In the genomic region with DNA sequence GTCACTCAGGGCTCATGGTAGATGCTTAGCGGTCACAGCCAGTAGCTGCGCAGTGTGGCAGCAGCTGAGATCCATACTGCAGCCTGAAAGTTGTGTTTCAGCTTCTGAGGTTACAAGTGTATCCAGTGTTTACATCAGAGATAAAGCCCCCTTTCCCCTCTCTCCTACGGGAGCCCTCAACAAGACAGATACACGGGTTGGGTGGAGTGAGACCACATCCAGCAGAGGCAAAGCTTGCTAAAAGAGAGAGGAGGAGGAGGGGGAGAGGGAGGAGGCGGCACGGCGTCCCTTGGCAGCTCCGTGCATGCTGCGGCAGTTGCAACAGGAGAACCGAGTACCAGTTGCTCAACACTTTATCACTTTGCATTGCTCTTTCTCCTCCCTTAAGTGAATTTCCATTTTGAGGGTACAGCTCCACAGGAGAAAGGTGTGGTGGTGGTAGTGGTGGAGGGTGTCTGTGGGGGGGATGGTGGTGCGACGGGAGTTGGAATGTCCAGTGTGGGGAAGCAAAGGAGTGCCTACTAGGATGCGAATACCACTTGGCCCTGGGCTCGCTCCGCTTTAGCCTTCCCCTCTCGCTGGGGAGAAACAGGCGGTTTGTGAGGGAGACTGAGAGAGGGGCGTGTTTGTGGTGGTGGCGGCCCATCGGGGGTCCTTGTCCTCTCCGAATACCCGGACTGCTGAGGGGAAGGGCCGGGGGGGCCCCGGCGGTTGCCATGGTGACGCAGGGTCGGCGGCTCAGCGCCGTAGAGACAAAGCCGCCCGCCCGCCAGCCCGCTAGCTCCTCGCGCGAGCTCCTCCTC, we compare ENCODE assay signal across 8 cellular contexts. TPM values are rescaled to one million over a fixed set of nuclear protein-coding genes. Genes with fewer than 3 reads are reported as not detected.
A peak's percentile ranks its signal among the peaks of the same experiment; 100 is the strongest.
DNase-seq lines count a peak whose midpoint lies in the region; ATAC-seq and TF ChIP-seq lines count a peak whose summit lies in the region.

No MANE protein-coding gene starts in this region.

- WGBS in esophagus squamous epithelium, 2 donors, result 7 to 9% methylated on average over 17 to 29 of the region's 37 CpGs

- no peaks in the 10 kb centered on the region for H3K36me3 Mint-ChIP-seq in activated naive CD4-positive, alpha-beta T cell treated with anti-CD3 and anti-CD28 coated beads for 36 hours (ENCODE audit: low read depth)
- no peaks in the 10 kb centered on the region for H3K36me3 Mint-ChIP-seq in nephron (ENCODE audit: low read depth)

- intact Hi-C loops in activated naive CD4-positive, alpha-beta T cell treated with anti-CD3 and anti-CD28 coated beads for 36 hours (cut with micrococcal nuclease), result no loop called here
- intact Hi-C loops in esophagus squamous epithelium (cut with DNase I), result no loop called here

- H3K4me3 Mint-ChIP-seq in activated naive CD4-positive, alpha-beta T cell treated with anti-CD3 and anti-CD28 coated beads for 36 hours, result peak overlapping the region; percentile 73
- peak overlapping the region; percentile 87 to 93 (median 91) for H3K4me3 Mint-ChIP-seq in nephron

- H3K27me3 ChIP-seq in esophagus squamous epithelium, result peaks cover 0 to 95% (median 21%) of the 10 kb centered on the region in 4 donors

- peaks cover 14% of the 10 kb centered on the region for H3K4me1 Mint-ChIP-seq in activated naive CD4-positive, alpha-beta T cell treated with anti-CD3 and anti-CD28 coated beads for 36 hours (ENCODE audit: low read depth)
- peaks cover 14% of the 10 kb centered on the region for H3K4me1 Mint-ChIP-seq in nephron

- peak; percentile 53 for DNase-seq in activated naive CD4-positive, alpha-beta T cell treated with anti-CD3 and anti-CD28 coated beads for 36 hours
- DNase-seq in activated naive CD4-positive, alpha-beta T cell treated with anti-CD3 and anti-CD28 coated beads, Interleukin-2, amount 50 U/mL, for 16 hours, result no peak
- DNase-seq in NCI-H2081 treated with DMSO at 0.1 percent for 48 hours (lab: John Stamatoyannopoulos, UW), result peak; percentile 61
- DNase-seq in activated CD4-positive, alpha-beta T cell treated with anti-CD3 and anti-CD28 coated beads, Interleukin-2, amount 50 U/mL, for 48 hours, result peak; percentile 4 to 11
- no peak for DNase-seq in esophagus squamous epithelium (lab: John Stamatoyannopoulos, UW)
- no peak for DNase-seq in inferior parietal cortex (ENCODE audit: extremely low spot score)

- peaks cover 51% of the 10 kb centered on the region for H3K27me3 Mint-ChIP-seq in activated naive CD4-positive, alpha-beta T cell treated with anti-CD3 and anti-CD28 coated beads for 36 hours (ENCODE audit: low read depth)
- peaks cover 66% of the 10 kb centered on the region for H3K27me3 Mint-ChIP-seq in nephron (ENCODE audit: low read depth)

- H3K27ac ChIP-seq in esophagus squamous epithelium, result peak overlapping the region in 2 of 4 donors; percentile 49 to 52

- no peak overlapping the region for H3K27ac Mint-ChIP-seq in activated naive CD4-positive, alpha-beta T cell treated with anti-CD3 and anti-CD28 coated beads for 36 hours
- H3K27ac Mint-ChIP-seq in nephron, result peak overlapping the region; percentile 41 to 68 (median 45)

- CTCF ChIA-PET in activated naive CD4-positive, alpha-beta T cell treated with anti-CD3 and anti-CD28 coated beads for 36 hours (lab: Charles Lee), result interaction anchor here (0.7 to 1.4 kb wide), 5 partner anchors 15 to 144 kb away, joined by 3 to 6 read pairs (median 4); no protein-coding TSS in a partner anchor

- no peak for TF ChIP-seq CTCF in esophagus squamous epithelium (IDR thresholded peaks at IDR 0.05)
- TF ChIP-seq CTCF in nephron (IDR thresholded peaks at IDR 0.05; ENCODE audit: unreplicated experiment in 3 of 3), result no peak

- TF ChIP-seq POLR2A in esophagus squamous epithelium (IDR thresholded peaks at IDR 0.05), result no peak

- no peaks in the 10 kb centered on the region for H3K9me3 ChIP-seq in esophagus squamous epithelium

- H3K4me3 ChIP-seq in esophagus squamous epithelium, result peak overlapping the region; percentile 20 to 67 (median 42)

- no peak for ATAC-seq in GM18870 (IDR thresholded peaks at IDR 0.05; ENCODE audit: unreplicated experiment)

- peaks cover 6 to 20% (median 14%) of the 10 kb centered on the region in 3 donors for H3K4me1 ChIP-seq in esophagus squamous epithelium

- H3K9me3 Mint-ChIP-seq in activated naive CD4-positive, alpha-beta T cell treated with anti-CD3 and anti-CD28 coated beads for 36 hours, result no peaks in the 10 kb centered on the region
- no peaks in the 10 kb centered on the region for H3K9me3 Mint-ChIP-seq in nephron

- no peaks in the 10 kb centered on the region for H3K36me3 ChIP-seq in esophagus squamous epithelium

RNA-seq across cellular contexts. Expression of gene RNF182, which starts 0.4 kb away (rescaled TPM):
- total RNA-seq in activated naive CD4-positive, alpha-beta T cell treated with anti-CD3 and anti-CD28 coated beads for 36 hours, result not detected
- total RNA-seq in esophagus squamous epithelium, result under 1 TPM in 1 of 4 donors, not detected in 3; 0.19 TPM

Comparison
In these comparisons a context has a peak if more than half of its experiments do, and no peak if none do; other contexts are left out.
1. DNase-seq: peak in activated naive CD4-positive, alpha-beta T cell treated with anti-CD3 and anti-CD28 coated beads for 36 hours (single experiment), NCI-H2081 treated with DMSO at 0.1 percent for 48 hours (single experiment) and activated CD4-positive, alpha-beta T cell treated with anti-CD3 and anti-CD28 coated beads, Interleukin-2, amount 50 U/mL, for 48 hours (2 of 2); none in activated naive CD4-positive, alpha-beta T cell treated with anti-CD3 and anti-CD28 coated beads, Interleukin-2, amount 50 U/mL, for 16 hours (single experiment), esophagus squamous epithelium (single experiment) and inferior parietal cortex (single experiment).